13 cellular contexts compared by ENCODE assay signal in genomic region chr7:45080265-45080957, GRCh38. TPM values are rescaled to one million over a fixed set of nuclear protein-coding genes. Genes with fewer than 3 reads are reported as not detected.
DNase-seq lines count a peak whose midpoint lies in the region; ATAC-seq and TF ChIP-seq lines count a peak whose summit lies in the region.
"Had no signal": no experiment of that assay in that cellular context is flagged by ENCODE, and none has a peak within 500 bp of the region (broad histone marks: within the 10 kb centered on the region; RNA-seq: fewer than 3 reads in every experiment).

No MANE protein-coding gene starts in this region.

- BruUV-seq in Panc1 (replicated peaks; lab: Mats Ljungman, UMichigan) = no TSS peak

- H3K4me3 Mint-ChIP-seq in activated T-cell treated with anti-CD3 and anti-CD28 coated beads, Interleukin-2, amount 50 U/mL, for 24 hours = no peak overlapping the region

- H3K27ac ChIP-seq in Panc1 (ENCODE audit: low read length) (no peak overlapping the region), trophoblast cell (ENCODE audit: low read depth, low read length) (no peak overlapping the region)
- H3K27ac ChIP-seq: body of pancreas, spleen had no signal

- in situ Hi-C loops in Panc1 (cut with HindIII; ENCODE audit: low pct_unique_long_range_greater_than_20kb, low sequenced_read_pairs) = no loop called here

- intact Hi-C loops in Panc1 (cut with micrococcal nuclease; ENCODE audit: unreplicated experiment) = loop anchor here (2.0 kb wide), 1 partner anchor 56 kb away; no protein-coding TSS in a partner anchor

- no peak overlapping the region for H2BK12ac ChIP-seq in trophoblast cell (ENCODE audit: low read length)

- no peak overlapping the region for H3K4ac ChIP-seq in trophoblast cell (ENCODE audit: low read depth, low read length)

- peak; percentile 29 for DNase-seq in activated T-cell treated with anti-CD3 and anti-CD28 coated beads, Interleukin-2, amount 50 U/mL, for 24 hours
- no peak for DNase-seq in activated T-cell treated with anti-CD3 and anti-CD28 coated beads, Interleukin-2, amount 50 U/mL, for 1 hour
- DNase-seq in Panc1 (ENCODE audit: low read depth, low spot score) = no peak
- DNase-seq in cerebellar cortex (ENCODE audit: low spot score) = peak; percentile 51
- DNase-seq in trophoblast cell = no peak
- no peak for DNase-seq in NCI-H774 (lab: John Stamatoyannopoulos, UW)
- DNase-seq in NCI-H526 treated with DMSO at 0.1 percent for 48 hours (lab: John Stamatoyannopoulos, UW) = no peak
- DNase-seq: body of pancreas, Karpas-422, left cardiac atrium, spleen had no signal

- H2AFZ ChIP-seq in trophoblast cell (ENCODE audit: insufficient read depth, low read length, poor library complexity) = no peak overlapping the region

- H3K18ac ChIP-seq in trophoblast cell (ENCODE audit: low read length) = no peak overlapping the region

- H3K9ac ChIP-seq in trophoblast cell (ENCODE audit: low read length) = no peak overlapping the region

- H3K9me3 ChIP-seq in Panc1 (ENCODE audit: control insufficient read depth, insufficient read depth, low read depth, low read length) = no peaks in the 10 kb centered on the region
- peaks cover 6% of the 10 kb centered on the region for H3K9me3 ChIP-seq in trophoblast cell (ENCODE audit: insufficient read depth, low read depth, low read length)
- H3K9me3 ChIP-seq: body of pancreas, spleen had no signal

- H4K12ac ChIP-seq in trophoblast cell (ENCODE audit: low read depth, low read length) = peak overlapping the region; percentile 32

- H3K4me2 ChIP-seq in trophoblast cell (ENCODE audit: low read length) = no peak overlapping the region

- no peaks in the 10 kb centered on the region for H3K4me1 Mint-ChIP-seq in activated T-cell treated with anti-CD3 and anti-CD28 coated beads, Interleukin-2, amount 50 U/mL, for 24 hours (ENCODE audit: low read depth)

- POLR2A ChIA-PET in Panc1 (lab: Charles Lee) = no interaction called here

- H2AK5ac ChIP-seq in trophoblast cell (ENCODE audit: low read length) = no peak overlapping the region

- peak; percentile 45 for ATAC-seq in Panc1
- ATAC-seq in HG03139 (IDR thresholded peaks at IDR 0.05; ENCODE audit: unreplicated experiment) = no peak
- ATAC-seq: body of pancreas had no signal

- no peak overlapping the region for H4K8ac ChIP-seq in trophoblast cell (ENCODE audit: low read depth, low read length)

- no peaks in the 10 kb centered on the region for H3K27me3 Mint-ChIP-seq in activated T-cell treated with anti-CD3 and anti-CD28 coated beads, Interleukin-2, amount 50 U/mL, for 24 hours

- TF ChIP-seq CTCF in Panc1 (IDR thresholded peaks at IDR 0.05) = no peak

- H3K23ac ChIP-seq in trophoblast cell (ENCODE audit: low read length) = no peak overlapping the region

- no peaks in the 10 kb centered on the region for H3K4me1 ChIP-seq in Panc1 (ENCODE audit: control insufficient read depth, insufficient read depth, low read length)
- H3K4me1 ChIP-seq in trophoblast cell (ENCODE audit: control insufficient read depth in 1 of 2, insufficient read depth in 2 of 2, low read length in 2 of 2) = peaks cover 5 to 7% of the 10 kb centered on the region in 2 experiments
- H3K4me1 ChIP-seq: body of pancreas had no signal

- H3K9me3 Mint-ChIP-seq in activated T-cell treated with anti-CD3 and anti-CD28 coated beads, Interleukin-2, amount 50 U/mL, for 24 hours = no peaks in the 10 kb centered on the region

- no peak overlapping the region for H3K4me3 ChIP-seq in Panc1 (ENCODE audit: low read depth in 2 of 2, low read length in 2 of 2)
- no peak overlapping the region for H3K4me3 ChIP-seq in trophoblast cell (ENCODE audit: low read depth, low read length)
- H3K4me3 ChIP-seq: body of pancreas, spleen had no signal

- no CpG with 5 or more reads among the region's 17 CpGs for WGBS in trophoblast cell (ENCODE audit: extremely low coverage, insufficient coverage, insufficient read length)

- H3K36me3 ChIP-seq in Panc1 (ENCODE audit: control insufficient read depth, insufficient read depth, low read length) (peaks cover 5% of the 10 kb centered on the region; the same call in 1 of the 2 replicates), trophoblast cell (ENCODE audit: control insufficient read depth in 1 of 2, insufficient read depth in 2 of 2, low read length in 2 of 2) (peaks cover 16 to 26% of the 10 kb centered on the region in 2 experiments)

- peaks cover 22% of the 10 kb centered on the region for H3K36me3 Mint-ChIP-seq in activated T-cell treated with anti-CD3 and anti-CD28 coated beads, Interleukin-2, amount 50 U/mL, for 24 hours (ENCODE audit: low read depth)

- H3K27ac Mint-ChIP-seq in activated T-cell treated with anti-CD3 and anti-CD28 coated beads, Interleukin-2, amount 50 U/mL, for 24 hours = peak overlapping the region; percentile 38

- H4K91ac ChIP-seq in trophoblast cell (ENCODE audit: low read depth, low read length) = no peak overlapping the region

- H3K27me3 ChIP-seq in Panc1 (ENCODE audit: control insufficient read depth, insufficient read depth, low read length) (no peaks in the 10 kb centered on the region), trophoblast cell (ENCODE audit: insufficient read depth, low read length) (no peaks in the 10 kb centered on the region)
- H3K27me3 ChIP-seq: body of pancreas, spleen had no signal

- no peaks in the 10 kb centered on the region for H3K79me2 ChIP-seq in trophoblast cell (ENCODE audit: control insufficient read depth, insufficient read depth, low read length, poor library complexity)

- no peaks in the 10 kb centered on the region for H3K79me1 ChIP-seq in trophoblast cell (ENCODE audit: low read length)

- no peak overlapping the region for H2BK120ac ChIP-seq in trophoblast cell (ENCODE audit: insufficient read depth, low read length, poor library complexity)

- H3K14ac ChIP-seq in trophoblast cell (ENCODE audit: low read length) = no peak overlapping the region

- no peak overlapping the region for H2BK5ac ChIP-seq in trophoblast cell (ENCODE audit: low read depth, low read length, poor library complexity)

- CTCF ChIA-PET in Panc1 (lab: Charles Lee) = interaction anchor here (1.1 kb wide), 1 partner anchor 56 kb away, joined by 6 read pairs; no protein-coding TSS in a partner anchor

RNA-seq across cellular contexts. Expression of gene NACAD, which starts 8.4 kb away (rescaled TPM):
- total RNA-seq in Panc1 (2021; ENCODE audit: unreplicated experiment) = 5.3 TPM
- 9.7 TPM for polyA plus RNA-seq in Panc1 (2012; ENCODE audit: insufficient read length)
- 6.1 and 6.3 TPM in 2 replicates for polyA plus RNA-seq in trophoblast cell (2013)
- total RNA-seq: T-helper 1 cell treated with Interleukin-12 subunit alpha and Interleukin-12 subunit beta and Interleukin-4 antibody, amounts not matched to agents 30 ng/mL and 1 ng/mL, for 36 hours had no signal

RNA-seq across cellular contexts. Expression of gene TBRG4, which starts 31.1 kb away (rescaled TPM):
- total RNA-seq in Panc1 (2021; ENCODE audit: unreplicated experiment) = 149 TPM
- 143 TPM for polyA plus RNA-seq in Panc1 (2012; ENCODE audit: insufficient read length)
- 51.4 and 52.2 TPM in 2 replicates for polyA plus RNA-seq in trophoblast cell (2013)

Comparison
In these comparisons a context has a peak if more than half of its experiments do, and no peak if none do; other contexts are left out.
1. DNase-seq: peak in activated T-cell treated with anti-CD3 and anti-CD28 coated beads, Interleukin-2, amount 50 U/mL, for 24 hours (single experiment) and cerebellar cortex (single experiment); none in activated T-cell treated with anti-CD3 and anti-CD28 coated beads, Interleukin-2, amount 50 U/mL, for 1 hour (single experiment), Panc1 (single experiment), trophoblast cell (0 of 2), NCI-H774 (single experiment) and NCI-H526 treated with DMSO at 0.1 percent for 48 hours (single experiment).